Comparison of ENCODE assay signal across 8 cellular contexts in the genomic region with DNA sequence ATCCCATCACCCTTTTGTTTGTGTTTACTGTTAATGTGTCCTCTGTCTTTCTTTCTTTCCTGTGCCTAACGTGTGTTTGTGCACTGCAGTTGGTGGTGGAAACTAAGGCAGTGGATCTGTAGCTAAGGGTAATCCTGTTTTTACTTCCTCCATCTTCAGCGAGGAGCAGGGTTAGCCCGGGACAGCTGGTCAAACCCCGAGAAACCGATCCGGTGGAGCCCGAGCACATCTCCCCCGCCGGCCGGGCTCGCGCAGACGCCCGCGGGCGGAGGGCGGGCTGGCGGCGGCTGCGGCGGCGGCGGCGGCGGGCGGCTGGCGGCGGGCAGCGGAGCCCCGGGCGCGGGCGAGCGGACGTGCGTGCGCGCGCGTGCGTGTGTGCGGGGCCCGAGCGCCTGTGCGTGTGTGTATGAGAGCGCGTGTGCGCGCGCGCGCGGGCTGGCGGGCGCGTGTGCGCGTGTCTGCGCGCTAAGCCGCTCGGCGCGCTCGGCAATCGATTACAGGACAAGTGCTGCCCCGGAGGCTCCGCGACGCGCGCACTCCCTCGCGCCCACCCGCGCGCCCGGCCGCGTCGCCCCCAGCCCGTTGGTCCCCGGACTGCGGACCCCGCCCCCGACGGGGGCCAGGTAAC. TPM values are rescaled to one million over a fixed set of nuclear protein-coding genes. Genes with fewer than 3 reads are reported as not detected.
DNase-seq lines count a peak whose midpoint lies in the region; ATAC-seq, FAIRE-seq and TF ChIP-seq lines count a peak whose summit lies in the region.

A gene (minus strand): TSS at position 176 of the 628 bp plus-strand sequence. CDS start 2,983 bp downstream, outside the sequence.

- peak within 1 kb of the TSS; percentile 85 for H3K4me3 ChIP-seq in WI38 (ENCODE audit: low read depth, low read length)
- H3K4me3 ChIP-seq in keratinocyte (ENCODE audit: control insufficient read depth in 2 of 3, extremely low read depth in 1 of 3, insufficient read depth in 2 of 3, low read depth in 1 of 3, low read length in 3 of 3): peak within 1 kb of the TSS; percentile 85 to 97 (median 95)

- no peaks in the 10 kb centered on the region for H3K9me1 ChIP-seq in keratinocyte (ENCODE audit: control insufficient read depth, extremely low read depth, insufficient read depth, low read length)

- no peaks in the 10 kb centered on the region for H3K27me3 ChIP-seq in keratinocyte (ENCODE audit: control insufficient read depth, extremely low read depth, insufficient read depth, low read length)

- H2AFZ ChIP-seq in keratinocyte (ENCODE audit: control insufficient read depth, low read length): peak within 1 kb of the TSS; percentile 99

- no peaks in the 10 kb centered on the region for H4K20me1 ChIP-seq in keratinocyte (ENCODE audit: control insufficient read depth, extremely low read depth, insufficient read depth, low read length)

- peak; percentile 72 for FAIRE-seq in keratinocyte (lab: Jason Lieb, UNC)

- TF ChIP-seq POLR2A in GM18526 (IDR thresholded peaks at IDR 0.05; ENCODE audit: extremely low read depth, insufficient read length): peak; percentile 33

- H3K79me2 ChIP-seq in keratinocyte (ENCODE audit: control insufficient read depth, insufficient read depth, low read length): peaks cover 3% of the 10 kb centered on the region

- H3K4me1 ChIP-seq in keratinocyte (ENCODE audit: control insufficient read depth, extremely low read depth, insufficient read depth, low read length): peaks cover 14% of the 10 kb centered on the region

- peak within 1 kb of the TSS; percentile 95 for H3K27ac ChIP-seq in caudate nucleus (ENCODE audit: low read depth, low read length)
- peak within 1 kb of the TSS; percentile 94 for H3K27ac ChIP-seq in keratinocyte (ENCODE audit: control insufficient read depth, insufficient read depth, low read length)

- TF ChIP-seq CTCF in WI38 (IDR thresholded peaks at IDR 0.05; ENCODE audit: low read depth, low read length): no peak
- TF ChIP-seq CTCF in keratinocyte (optimal IDR thresholded peaks at IDR 0.05 in 1 of 3, IDR thresholded peaks at IDR 0.05 in 1 of 3, conservative IDR thresholded peaks at IDR 0.05 in 1 of 3; ENCODE audit: extremely low read depth in 1 of 3, insufficient read depth in 2 of 3, low read length in 3 of 3): no peak

- DNase-seq in A172 (ENCODE audit: low spot score) (peak; percentile 62), NCI-H2107 treated with DMSO at 0.1 percent for 48 hours (lab: John Stamatoyannopoulos, UW; ENCODE audit: unreplicated experiment) (peak; percentile 62), caudate nucleus (lab: John Stamatoyannopoulos, UW) (peak in 60 of 61 donors; percentile 21 to 91 (median 79)), keratinocyte (ENCODE audit: low read depth, low spot score) (no peak)
- DNase-seq in stimulated activated CD4-positive, alpha-beta T cell treated with anti-CD3 and anti-CD28 coated beads, Interleukin-12 subunit alpha, Interleukin-12 subunit beta, amount 100 ng/mL, for 4 hours: peak; percentile 59

- H3K4me2 ChIP-seq in keratinocyte (ENCODE audit: control insufficient read depth, extremely low read depth, insufficient read depth, low read depth, low read length): peak within 1 kb of the TSS; percentile 95

- peak within 1 kb of the TSS; percentile 89 for H3K9ac ChIP-seq in keratinocyte (ENCODE audit: control insufficient read depth, extremely low read depth, insufficient read depth, low read length)

- ATAC-seq in HG03060 (IDR thresholded peaks at IDR 0.05; ENCODE audit: low read depth, unreplicated experiment): peak; percentile 37

- H3K9me3 ChIP-seq in keratinocyte (ENCODE audit: control insufficient read depth, low read depth, low read length): no peaks in the 10 kb centered on the region

- no peaks in the 10 kb centered on the region for H3K36me3 ChIP-seq in keratinocyte (ENCODE audit: control insufficient read depth in 2 of 2, extremely low read depth in 1 of 2, insufficient read depth in 2 of 2, low read length in 2 of 2)

- dilution Hi-C loops in keratinocyte (cut with MboI; ENCODE audit: extremely low pct_ligation_motif_present, low sequenced_read_pairs): no loop called here

RNA-seq across cellular contexts. Expression of the gene that starts here (rescaled TPM):
- total RNA-seq in A172 (2014; rRNA removed; shearing (Covaris generic)): 1.5 and 1.8 TPM in 2 replicates
- 7.1 to 12.3 TPM (median 8.2 TPM) in 3 replicates for polyA plus RNA-seq in keratinocyte
- 1.3 TPM for polyA plus RNA-seq in keratinocyte (2011; ENCODE audit: low read depth)
- 2.3 and 5.5 TPM in 2 replicates for polyA plus RNA-seq in keratinocyte (2011; cell fraction: cytosol; rRNA removed)
- 13.3 and 14.6 TPM in 2 replicates for polyA plus RNA-seq in keratinocyte (2011; cell fraction: nucleus; rRNA removed)
- polyA plus RNA-seq in keratinocyte (2012; ENCODE audit: low replicate concordance): 3.6 and 4.3 TPM in 2 replicates
- polyA minus RNA-seq in keratinocyte: 12.6 to 57.2 TPM (median 43.7 TPM) in 3 replicates
- polyA minus RNA-seq in keratinocyte (2011; cell fraction: cytosol; rRNA and poly(A)+ RNA removed): 12.3 TPM
- polyA minus RNA-seq in keratinocyte (2011; cell fraction: nucleus; rRNA and poly(A)+ RNA removed): 33.8 and 72.4 TPM in 2 replicates
